In genomic region chr10:119608316-119609155, GRCh38 we compare ENCODE assay signal across 8 cellular contexts. TPM values are rescaled to one million over a fixed set of nuclear protein-coding genes. Genes with fewer than 3 reads are reported as not detected.
A peak's percentile ranks its signal among the peaks of the same experiment; 100 is the strongest.
DNase-seq lines count a peak whose midpoint lies in the region; ATAC-seq and TF ChIP-seq lines count a peak whose summit lies in the region.

No MANE protein-coding gene starts in this region.

- H3K9me3 Mint-ChIP-seq in stimulated activated effector memory CD8-positive, alpha-beta T cell treated with anti-CD3 and anti-CD28 coated beads, Interleukin-12 subunit alpha, Interleukin-12 subunit beta, amount 100 ng/mL, for 72 hours: no peaks in the 10 kb centered on the region

- H3K36me3 ChIP-seq in mammary epithelial cell (ENCODE audit: insufficient read depth, low read length): no peaks in the 10 kb centered on the region

- ATAC-seq in stimulated activated effector memory CD8-positive, alpha-beta T cell treated with anti-CD3 and anti-CD28 coated beads, Interleukin-12 subunit alpha, Interleukin-12 subunit beta, amount 100 ng/mL, for 72 hours: peak; percentile 57
- ATAC-seq in GM19324 (IDR thresholded peaks at IDR 0.05; ENCODE audit: low FRiP score, unreplicated experiment) (no peak), GM21390 (IDR thresholded peaks at IDR 0.05; ENCODE audit: unreplicated experiment) (no peak)

- TF ChIP-seq CTCF in AG04449 (IDR thresholded peaks at IDR 0.05; ENCODE audit: insufficient read depth, low read length, missing control alignments): peak; percentile 59
- peak; percentile 28; the same call in 1 of the 3 replicates for TF ChIP-seq CTCF in GM12872 (IDR thresholded peaks at IDR 0.05; ENCODE audit: insufficient read depth, low read depth, low read length)
- peak; percentile 87 for TF ChIP-seq CTCF in RWPE1 (conservative IDR thresholded peaks at IDR 0.05; ENCODE audit: low read depth)
- peak; percentile 74 to 90 for TF ChIP-seq CTCF in mammary epithelial cell (conservative IDR thresholded peaks at IDR 0.05 in 1 of 2, IDR thresholded peaks at IDR 0.05 in 1 of 2; ENCODE audit: extremely low read depth in 1 of 2, insufficient read depth in 1 of 2, low read depth in 1 of 2, low read length in 2 of 2)

- POLR2A ChIA-PET in AG04449 (lab: Yijun Ruan, JAX) (interaction anchor here (0.6 kb wide), 1 partner anchor 129 kb away, joined by 3 read pairs; no protein-coding TSS in a partner anchor), RWPE1 (lab: Yijun Ruan, JAX; ENCODE audit: low non-redundant PET) (interaction anchor here (1.1 kb wide), 1 partner anchor 43 kb away, joined by 6 read pairs; the partner anchor contains the start of gene BAG3)

- dilution Hi-C loops in mammary epithelial cell (cut with HindIII; ENCODE audit: low sequenced_read_pairs): no loop called here

- H3K9me3 ChIP-seq in mammary epithelial cell (replicated peaks; ENCODE audit: insufficient read depth, low read length): no peaks in the 10 kb centered on the region

- H3K27ac ChIP-seq in RWPE1: no peak overlapping the region
- H3K27ac ChIP-seq in mammary epithelial cell (ENCODE audit: insufficient read depth, low read depth, low read length): no peak overlapping the region

- no peak overlapping the region for H3K4me2 ChIP-seq in mammary epithelial cell (ENCODE audit: insufficient read depth, low read depth, low read length)

- H3K27ac Mint-ChIP-seq in stimulated activated effector memory CD8-positive, alpha-beta T cell treated with anti-CD3 and anti-CD28 coated beads, Interleukin-12 subunit alpha, Interleukin-12 subunit beta, amount 100 ng/mL, for 72 hours: peak overlapping the region; percentile 65

- WGBS in mammary epithelial cell (ENCODE audit: low coverage, missing lambda C conversion rate): 29% methylated on average over 15 of the region's 15 CpGs

- H3K79me2 ChIP-seq in mammary epithelial cell (ENCODE audit: insufficient read depth, low read length): no peaks in the 10 kb centered on the region

- H3K4me3 Mint-ChIP-seq in stimulated activated effector memory CD8-positive, alpha-beta T cell treated with anti-CD3 and anti-CD28 coated beads, Interleukin-12 subunit alpha, Interleukin-12 subunit beta, amount 100 ng/mL, for 72 hours: no peak overlapping the region

- H3K27me3 ChIP-seq in mammary epithelial cell (ENCODE audit: insufficient read depth, low read length): no peaks in the 10 kb centered on the region

- H3K36me3 Mint-ChIP-seq in stimulated activated effector memory CD8-positive, alpha-beta T cell treated with anti-CD3 and anti-CD28 coated beads, Interleukin-12 subunit alpha, Interleukin-12 subunit beta, amount 100 ng/mL, for 72 hours: no peaks in the 10 kb centered on the region

- in situ Hi-C loops in mammary epithelial cell (cut with MboI; ENCODE audit: low sequenced_read_pairs in 2 of 2): loop anchor here (10.0 to 25.0 kb wide), 3 partner anchors 46 to 256 kb away; partner anchors contain the start of genes BAG3 (in 1 of the 2) and MCMBP (in 1 of the 2)

- CTCF ChIA-PET in AG04449 (lab: Yijun Ruan, JAX): interaction anchor here (0.7 to 4.2 kb wide), 28 partner anchors 8 to 408 kb away, joined by 3 to 33 read pairs (median 4); partner anchors contain the start of gene INPP5F
- CTCF ChIA-PET in RWPE1 (lab: Yijun Ruan, JAX): interaction anchor here (0.5 to 2.4 kb wide), 36 partner anchors 10 to 693 kb away, joined by 3 to 18 read pairs (median 4); partner anchors contain the start of genes BAG3, INPP5F and TIAL1
- CTCF ChIA-PET in mammary epithelial cell (lab: Charles Lee; ENCODE audit: low non-redundant PET): interaction anchor here (1.1 kb wide), 2 partner anchors 62 to 143 kb away, joined by 6 to 7 read pairs; no protein-coding TSS in a partner anchor

- H3K9ac ChIP-seq in mammary epithelial cell (ENCODE audit: insufficient read depth, low read length): no peak overlapping the region

- H3K4me1 ChIP-seq in mammary epithelial cell (ENCODE audit: insufficient read depth, low read length): no peaks in the 10 kb centered on the region

- peaks cover 12% of the 10 kb centered on the region for H3K4me1 Mint-ChIP-seq in stimulated activated effector memory CD8-positive, alpha-beta T cell treated with anti-CD3 and anti-CD28 coated beads, Interleukin-12 subunit alpha, Interleukin-12 subunit beta, amount 100 ng/mL, for 72 hours

- H3K4me3 ChIP-seq in AG04449 (ENCODE audit: low read depth, low read length) (no peak overlapping the region), mammary epithelial cell (replicated peaks in 1 of 3; ENCODE audit: insufficient read depth in 1 of 3, low read depth in 2 of 3, low read length in 3 of 3) (no peak overlapping the region)

- intact Hi-C loops in mammary epithelial cell (cut with micrococcal nuclease): loop anchor here (1.0 to 5.0 kb wide), 6 partner anchors 44 to 251 kb away; partner anchors contain the start of gene INPP5F

- H2AFZ ChIP-seq in mammary epithelial cell (ENCODE audit: low read depth, low read length): peak overlapping the region; percentile 7

- DNase-seq in AG04449 (ENCODE audit: low read depth, low spot score) (no peak), RWPE1 (ENCODE audit: low spot score) (peak; percentile 63), mammary epithelial cell (peak; percentile 38), left kidney (ENCODE audit: low read depth, low spot score) (peak; percentile 72)
- DNase-seq in stimulated activated effector memory CD8-positive, alpha-beta T cell treated with anti-CD3 and anti-CD28 coated beads, Interleukin-12 subunit alpha, Interleukin-12 subunit beta, amount 100 ng/mL, for 72 hours (ENCODE audit: low spot score in 2 of 2): no peak

- BruUV-seq in mammary epithelial cell (replicated peaks; lab: Mats Ljungman, UMichigan): no TSS peak

- H4K20me1 ChIP-seq in mammary epithelial cell (ENCODE audit: insufficient read depth, low read length): no peaks in the 10 kb centered on the region

RNA-seq across cellular contexts. Expression of gene TIAL1, which starts 11.8 kb away (rescaled TPM):
- total RNA-seq in mammary epithelial cell: 100 to 1,000 TPM in 1 of 2 donors, 10 to 100 TPM in 1; 47.8 to 141 TPM
- polyA plus RNA-seq in mammary epithelial cell: 66.3 TPM
- polyA minus RNA-seq in mammary epithelial cell: 25.1 TPM

RNA-seq across cellular contexts. Expression of gene BAG3, which starts 42.6 kb away (rescaled TPM):
- total RNA-seq in mammary epithelial cell: 100 to 1,000 TPM in 1 of 2 donors, 10 to 100 TPM in 1; 41.0 to 117 TPM
- 43.5 TPM for polyA plus RNA-seq in mammary epithelial cell
- 89.4 TPM for polyA minus RNA-seq in mammary epithelial cell

Comparison
In these comparisons a context has a peak if more than half of its experiments do, and no peak if none do; other contexts are left out.
1. DNase-seq: peak in RWPE1 (single experiment), mammary epithelial cell (single experiment) and left kidney (single experiment); none in AG04449 (single experiment) and stimulated activated effector memory CD8-positive, alpha-beta T cell treated with anti-CD3 and anti-CD28 coated beads, Interleukin-12 subunit alpha, Interleukin-12 subunit beta, amount 100 ng/mL, for 72 hours (0 of 2).
2. CTCF ChIP-seq: peak in every context shown above with its lines; median percentile 87 in RWPE1; 82 in mammary epithelial cell; 59 in AG04449; 28 in GM12872.